In the genomic region with DNA sequence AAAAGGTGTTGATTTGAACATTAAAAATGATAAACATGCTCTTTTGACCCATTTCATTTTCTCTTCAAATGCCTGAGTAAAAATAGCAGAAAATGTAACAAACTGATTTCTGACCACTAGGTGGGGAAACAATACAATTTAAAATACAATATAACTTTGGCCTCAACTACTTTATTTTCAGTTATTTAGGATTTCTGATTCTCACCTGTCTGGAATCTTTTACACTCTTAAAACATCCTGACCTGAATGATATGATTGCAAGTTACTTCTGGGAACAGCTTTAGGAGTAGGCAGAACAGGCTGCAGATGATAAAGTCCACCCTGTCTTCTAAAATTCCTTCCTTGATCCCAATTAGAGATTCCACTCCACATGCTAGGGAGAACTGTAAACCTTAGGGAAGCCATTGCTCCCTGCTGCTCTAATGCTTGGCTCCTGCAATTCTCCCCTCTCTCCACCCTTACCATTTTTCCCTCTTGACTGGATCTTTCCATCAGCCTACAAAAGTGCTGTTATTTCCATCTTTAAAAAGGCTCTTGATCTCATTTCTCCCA, we compare ENCODE assay signal across 9 cellular contexts.
DNase-seq lines count a peak whose midpoint lies in the region; ATAC-seq, FAIRE-seq and TF ChIP-seq lines count a peak whose summit lies in the region.
"Had no signal": no experiment of that assay in that cellular context is flagged by ENCODE, and none has a peak within 500 bp of the region (broad histone marks: within the 10 kb centered on the region; RNA-seq: fewer than 3 reads in every experiment).

No MANE protein-coding gene starts in this region.

- TF ChIP-seq RAD21 in A549 (conservative IDR thresholded peaks at IDR 0.05 in 1 of 2, IDR thresholded peaks at IDR 0.05 in 1 of 2): peak; percentile 78 to 82

- H3K27ac ChIP-seq in A549: peak overlapping the region; percentile 52 to 66; a peak in 5 of 6 replicates

- H3K9me3 Mint-ChIP-seq in T-helper 2 cell treated with Interferon-gamma antibody and Interleukin-4, amounts not matched to agents 5 μg/mL and 100 μg/mL, for 36 hours: no peaks in the 10 kb centered on the region

- DNase-seq in A549 (ENCODE audit: low read depth in 1 of 2, low spot score in 1 of 2) (peak in 1 of 2 experiments; percentile 38), foreskin fibroblast (peak in 1 of 2 donors; percentile 40), urothelium cell line (ENCODE audit: low spot score) (no peak), mesenteric fat pad (ENCODE audit: low spot score) (no peak), amygdala (lab: John Stamatoyannopoulos, UW) (no peak)
- no peak for DNase-seq in T-helper 2 cell treated with Interferon-gamma antibody and Interleukin-4, amounts not matched to agents 5 μg/mL and 100 μg/mL, for 36 hours (ENCODE audit: low spot score)

- H3K4me1 Mint-ChIP-seq in T-helper 2 cell treated with Interferon-gamma antibody and Interleukin-4, amounts not matched to agents 5 μg/mL and 100 μg/mL, for 36 hours (ENCODE audit: low read depth): peaks cover 43% of the 10 kb centered on the region

- H3K27ac Mint-ChIP-seq in T-helper 2 cell treated with Interferon-gamma antibody and Interleukin-4, amounts not matched to agents 5 μg/mL and 100 μg/mL, for 36 hours: peak overlapping the region; percentile 32

- no peak for TF ChIP-seq EP300 in A549 (IDR thresholded peaks at IDR 0.05)

- H3K4me2 ChIP-seq in A549: no peak overlapping the region; the same call in 2 of the 3 replicates

- CTCF ChIA-PET in A549 (lab: Yijun Ruan, JAX): interaction anchor here (0.6 to 4.8 kb wide), 6 partner anchors 11 to 225 kb away, joined by 3 to 27 read pairs (median 4); no protein-coding TSS in a partner anchor

- H3K9me3 ChIP-seq in A549: no peaks in the 10 kb centered on the region

- peaks cover 49% of the 10 kb centered on the region for H3K36me3 Mint-ChIP-seq in T-helper 2 cell treated with Interferon-gamma antibody and Interleukin-4, amounts not matched to agents 5 μg/mL and 100 μg/mL, for 36 hours (ENCODE audit: low read depth)

- TF ChIP-seq POLR2A in A549 (IDR thresholded peaks at IDR 0.05; ENCODE audit: low read length): no peak

- POLR2A ChIA-PET in A549 (lab: Yijun Ruan, JAX): no interaction called here

- ATAC-seq in A549 (peak in 1 of 2 experiments; percentile 67; a peak in 3 of 6 replicates), HG03520 (IDR thresholded peaks at IDR 0.05; ENCODE audit: unreplicated experiment) (no peak)
- ATAC-seq: Right ventricle myocardium inferior had no signal

- H3K4me3 ChIP-seq in A549 (no peak overlapping the region), foreskin fibroblast (ENCODE audit: low read depth in 1 of 2, low read length in 2 of 2) (no peak overlapping the region)

- no peaks in the 10 kb centered on the region for H3K27me3 Mint-ChIP-seq in T-helper 2 cell treated with Interferon-gamma antibody and Interleukin-4, amounts not matched to agents 5 μg/mL and 100 μg/mL, for 36 hours (ENCODE audit: low read depth)

- peaks cover 9% of the 10 kb centered on the region for H3K4me1 ChIP-seq in A549

- TF ChIP-seq CTCF in A549 (IDR thresholded peaks at IDR 0.05) (peak; percentile 66), GM12872 (IDR thresholded peaks at IDR 0.05; ENCODE audit: insufficient read depth, low read depth, low read length) (peak; percentile 8; the same call in 1 of the 3 replicates), foreskin fibroblast (IDR thresholded peaks at IDR 0.05; ENCODE audit: low read depth, low read length) (peak; percentile 9)

- no peak overlapping the region for H3K4me3 Mint-ChIP-seq in T-helper 2 cell treated with Interferon-gamma antibody and Interleukin-4, amounts not matched to agents 5 μg/mL and 100 μg/mL, for 36 hours

- peak; percentile 95 for FAIRE-seq in A549 (lab: Jason Lieb, UNC)
- FAIRE-seq in urothelium cell line (lab: Jason Lieb, UNC): no peak

TF ChIP-seq in A549, 52 proteins besides CTCF, POLR2A, EP300 and RAD21:
- peak; percentile 85 for TF ChIP-seq SMC3 (IDR thresholded peaks at IDR 0.05)
- TF ChIP-seq HOXA7 (CRISPR knock-in tag; IDR thresholded peaks at IDR 0.05): no peak

Comparison
In these comparisons a context has a peak if more than half of its experiments do, and no peak if none do; other contexts are left out.
1. CTCF ChIP-seq: peak in every context shown above with its lines; median percentile 66 in A549; 9 in foreskin fibroblast; 8 in GM12872.